8 cellular contexts compared by ENCODE assay signal in the genomic region with DNA sequence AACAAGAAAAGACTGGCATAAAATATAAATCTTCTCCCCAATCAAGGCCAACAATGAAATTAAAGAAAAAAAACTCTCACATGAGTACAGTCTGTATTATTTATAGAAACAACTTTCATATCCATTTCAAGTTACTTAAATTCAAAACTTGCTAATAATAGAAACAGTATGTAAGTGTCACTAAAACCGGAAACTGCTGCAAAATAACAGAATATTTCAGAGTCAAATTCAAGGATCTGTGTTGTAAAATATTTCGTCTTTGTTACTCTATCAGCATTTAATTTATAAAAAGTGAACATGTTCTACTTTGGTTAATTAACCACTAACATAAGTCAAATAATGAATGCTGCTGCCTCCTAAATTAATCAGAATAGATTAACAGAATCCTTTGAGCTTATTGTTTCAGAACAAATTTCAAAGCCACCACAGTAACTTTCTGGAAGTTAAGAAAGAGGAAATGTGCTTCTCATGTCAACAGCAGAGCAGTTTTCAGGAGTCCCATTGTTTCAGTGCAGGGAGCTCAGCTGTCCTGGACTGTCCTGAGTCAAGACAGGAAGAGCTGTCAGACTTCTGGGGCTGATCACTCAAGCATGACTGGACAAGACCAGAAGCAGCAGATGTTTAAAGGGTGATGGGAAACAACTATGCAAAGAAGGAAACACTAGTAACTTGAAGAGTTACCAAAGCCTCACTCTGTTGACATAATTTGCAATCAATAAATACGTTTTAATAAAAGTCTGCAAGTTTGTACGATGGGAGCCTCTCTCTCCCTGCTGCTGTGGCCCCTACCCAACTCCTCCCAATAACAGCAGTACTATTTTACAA.
A peak's percentile ranks its signal among the peaks of the same experiment; 100 is the strongest.
DNase-seq lines count a peak whose midpoint lies in the region; ATAC-seq and FAIRE-seq lines count a peak whose summit lies in the region.

No MANE protein-coding gene starts in this region.

- CTCF ChIA-PET in activated CD4-positive, alpha-beta memory T cell treated with anti-CD3 and anti-CD28 coated beads for 36 hours (lab: Charles Lee), result no interaction called here

- intact Hi-C loops in activated CD4-positive, alpha-beta memory T cell treated with anti-CD3 and anti-CD28 coated beads for 36 hours (cut with micrococcal nuclease), result loop anchor here (1.0 kb wide), 1 partner anchor 8 kb away; no protein-coding TSS in a partner anchor
- intact Hi-C loops in Right ventricle myocardium inferior (cut with DNase I), result loop anchor here (5.0 kb wide), 2 partner anchors 73 to 147 kb away; no protein-coding TSS in a partner anchor

- FAIRE-seq in HTR-8/SVneo (lab: Jason Lieb, UNC), result no peak

- peak; percentile 98 for DNase-seq in GF-D8 (lab: John Stamatoyannopoulos, UW)
- peak; percentile 26 for DNase-seq in HTR-8/SVneo (ENCODE audit: insufficient read length, low spot score)
- peak; percentile 32 for DNase-seq in activated CD4-positive, alpha-beta memory T cell treated with anti-CD3 and anti-CD28 coated beads for 36 hours
- no peak for DNase-seq in Right ventricle myocardium inferior (ENCODE audit: missing footprints)
- DNase-seq in putamen (ENCODE audit: low spot score), result peak; percentile 66
- no peak for DNase-seq in NCI-H345 treated with DMSO at 0.1 percent for 48 hours (lab: John Stamatoyannopoulos, UW; ENCODE audit: unreplicated experiment)
- DNase-seq in T-helper 9 cell, result no peak

- no peaks in the 10 kb centered on the region for H3K27me3 Mint-ChIP-seq in activated CD4-positive, alpha-beta memory T cell treated with anti-CD3 and anti-CD28 coated beads for 36 hours

- H3K36me3 Mint-ChIP-seq in activated CD4-positive, alpha-beta memory T cell treated with anti-CD3 and anti-CD28 coated beads for 36 hours, result peaks cover 2% of the 10 kb centered on the region

- no peaks in the 10 kb centered on the region for H3K9me3 Mint-ChIP-seq in activated CD4-positive, alpha-beta memory T cell treated with anti-CD3 and anti-CD28 coated beads for 36 hours

- peak; percentile 89 for ATAC-seq in GM21515 (IDR thresholded peaks at IDR 0.05; ENCODE audit: unreplicated experiment)
- ATAC-seq in Right ventricle myocardium inferior, result peak; percentile 77

- H3K4me1 Mint-ChIP-seq in activated CD4-positive, alpha-beta memory T cell treated with anti-CD3 and anti-CD28 coated beads for 36 hours (ENCODE audit: low read depth), result peaks cover 94% of the 10 kb centered on the region

- peak overlapping the region; percentile 61 for H3K27ac Mint-ChIP-seq in activated CD4-positive, alpha-beta memory T cell treated with anti-CD3 and anti-CD28 coated beads for 36 hours

- H3K4me3 Mint-ChIP-seq in activated CD4-positive, alpha-beta memory T cell treated with anti-CD3 and anti-CD28 coated beads for 36 hours, result no peak overlapping the region

- POLR2A ChIA-PET in activated CD4-positive, alpha-beta memory T cell treated with anti-CD3 and anti-CD28 coated beads for 36 hours (lab: Charles Lee), result no interaction called here

Comparison
In these comparisons a context has a peak if more than half of its experiments do, and no peak if none do; other contexts are left out.
1. DNase-seq: peak in GF-D8 (single experiment), HTR-8/SVneo (single experiment), activated CD4-positive, alpha-beta memory T cell treated with anti-CD3 and anti-CD28 coated beads for 36 hours (single experiment) and putamen (single experiment); none in Right ventricle myocardium inferior (single experiment), NCI-H345 treated with DMSO at 0.1 percent for 48 hours (single experiment) and T-helper 9 cell (single experiment).